In the genomic region with DNA sequence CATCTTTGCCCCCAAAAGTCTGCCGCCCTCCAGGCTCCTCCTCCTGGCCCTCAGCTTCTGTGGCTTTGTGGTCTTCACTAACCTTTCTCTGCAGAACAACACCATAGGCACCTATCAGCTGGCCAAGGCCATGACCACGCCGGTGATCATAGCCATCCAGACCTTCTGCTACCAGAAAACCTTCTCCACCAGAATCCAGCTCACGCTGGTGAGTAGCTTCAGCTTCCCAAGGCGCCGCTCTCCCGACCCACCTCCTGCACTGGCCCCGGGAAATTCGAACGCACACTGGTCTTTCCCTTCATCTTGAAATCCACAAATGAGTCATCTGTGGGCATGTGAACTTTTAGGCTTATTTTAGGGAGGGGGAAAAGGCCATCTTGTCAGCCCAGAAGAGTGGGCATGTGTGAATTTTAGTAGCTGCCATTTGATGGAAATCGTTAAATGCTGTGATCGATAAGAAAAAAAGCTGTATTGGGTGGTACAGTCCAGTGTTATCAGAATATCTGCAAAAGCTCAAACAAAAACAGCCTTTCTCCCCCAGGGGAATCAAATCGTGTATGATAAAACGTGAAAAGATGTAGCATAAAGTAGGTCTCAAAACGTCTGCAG, we compare ENCODE assay signal across 1 cellular context.
TF ChIP-seq lines count a peak whose summit lies in the region.

No MANE protein-coding gene starts in this region.

TF ChIP-seq in K562, 482 proteins besides CTCF, POLR2A, EP300 and RAD21 (continued from another document and continues in another):
- TF ChIP-seq, protein P1, sequence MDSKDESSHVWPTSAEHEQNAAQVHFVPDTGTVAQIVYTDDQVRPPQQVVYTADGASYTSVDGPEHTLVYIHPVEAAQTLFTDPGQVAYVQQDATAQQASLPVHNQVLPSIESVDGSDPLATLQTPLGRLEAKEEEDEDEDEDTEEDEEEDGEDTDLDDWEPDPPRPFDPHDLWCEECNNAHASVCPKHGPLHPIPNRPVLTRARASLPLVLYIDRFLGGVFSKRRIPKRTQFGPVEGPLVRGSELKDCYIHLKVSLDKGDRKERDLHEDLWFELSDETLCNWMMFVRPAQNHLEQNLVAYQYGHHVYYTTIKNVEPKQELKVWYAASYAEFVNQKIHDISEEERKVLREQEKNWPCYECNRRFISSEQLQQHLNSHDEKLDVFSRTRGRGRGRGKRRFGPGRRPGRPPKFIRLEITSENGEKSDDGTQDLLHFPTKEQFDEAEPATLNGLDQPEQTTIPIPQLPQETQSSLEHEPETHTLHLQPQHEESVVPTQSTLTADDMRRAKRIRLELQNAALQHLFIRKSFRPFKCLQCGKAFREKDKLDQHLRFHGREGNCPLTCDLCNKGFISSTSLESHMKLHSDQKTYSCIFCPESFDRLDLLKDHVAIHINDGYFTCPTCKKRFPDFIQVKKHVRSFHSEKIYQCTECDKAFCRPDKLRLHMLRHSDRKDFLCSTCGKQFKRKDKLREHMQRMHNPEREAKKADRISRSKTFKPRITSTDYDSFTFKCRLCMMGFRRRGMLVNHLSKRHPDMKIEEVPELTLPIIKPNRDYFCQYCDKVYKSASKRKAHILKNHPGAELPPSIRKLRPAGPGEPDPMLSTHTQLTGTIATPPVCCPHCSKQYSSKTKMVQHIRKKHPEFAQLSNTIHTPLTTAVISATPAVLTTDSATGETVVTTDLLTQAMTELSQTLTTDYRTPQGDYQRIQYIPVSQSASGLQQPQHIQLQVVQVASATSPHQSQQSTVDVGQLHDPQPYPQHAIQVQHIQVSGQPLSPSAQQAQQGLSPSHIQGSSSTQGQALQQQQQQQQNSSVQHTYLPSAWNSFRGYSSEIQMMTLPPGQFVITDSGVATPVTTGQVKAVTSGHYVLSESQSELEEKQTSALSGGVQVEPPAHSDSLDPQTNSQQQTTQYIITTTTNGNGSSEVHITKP (IDR thresholded peaks at IDR 0.05; ENCODE audit: partially characterized antibody) = peak; percentile 95
- TF ChIP-seq BHLHE40 (IDR thresholded peaks at IDR 0.05; ENCODE audit: low read length) = 0 out of 2 replicates have a peak, but pooled peaks have one; percentile 6
- 0 out of 2 replicates have a peak, but pooled peaks have one; percentile 6 for TF ChIP-seq HLTF (IDR thresholded peaks at IDR 0.05)
- TF ChIP-seq, protein P2, sequence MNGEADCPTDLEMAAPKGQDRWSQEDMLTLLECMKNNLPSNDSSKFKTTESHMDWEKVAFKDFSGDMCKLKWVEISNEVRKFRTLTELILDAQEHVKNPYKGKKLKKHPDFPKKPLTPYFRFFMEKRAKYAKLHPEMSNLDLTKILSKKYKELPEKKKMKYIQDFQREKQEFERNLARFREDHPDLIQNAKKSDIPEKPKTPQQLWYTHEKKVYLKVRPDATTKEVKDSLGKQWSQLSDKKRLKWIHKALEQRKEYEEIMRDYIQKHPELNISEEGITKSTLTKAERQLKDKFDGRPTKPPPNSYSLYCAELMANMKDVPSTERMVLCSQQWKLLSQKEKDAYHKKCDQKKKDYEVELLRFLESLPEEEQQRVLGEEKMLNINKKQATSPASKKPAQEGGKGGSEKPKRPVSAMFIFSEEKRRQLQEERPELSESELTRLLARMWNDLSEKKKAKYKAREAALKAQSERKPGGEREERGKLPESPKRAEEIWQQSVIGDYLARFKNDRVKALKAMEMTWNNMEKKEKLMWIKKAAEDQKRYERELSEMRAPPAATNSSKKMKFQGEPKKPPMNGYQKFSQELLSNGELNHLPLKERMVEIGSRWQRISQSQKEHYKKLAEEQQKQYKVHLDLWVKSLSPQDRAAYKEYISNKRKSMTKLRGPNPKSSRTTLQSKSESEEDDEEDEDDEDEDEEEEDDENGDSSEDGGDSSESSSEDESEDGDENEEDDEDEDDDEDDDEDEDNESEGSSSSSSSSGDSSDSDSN (IDR thresholded peaks at IDR 0.05; ENCODE audit: borderline replicate concordance in 1 of 2, low read depth in 2 of 2, low read length in 2 of 2) = peak in 1 of 2 experiments; percentile 51; a peak in 1 of 4 replicates
- peak; percentile 3 for TF ChIP-seq RBBP5 (IDR thresholded peaks at IDR 0.05; ENCODE audit: borderline replicate concordance, insufficient read depth, low read length, poor library complexity, severe bottlenecking)
- TF ChIP-seq, protein P3, sequence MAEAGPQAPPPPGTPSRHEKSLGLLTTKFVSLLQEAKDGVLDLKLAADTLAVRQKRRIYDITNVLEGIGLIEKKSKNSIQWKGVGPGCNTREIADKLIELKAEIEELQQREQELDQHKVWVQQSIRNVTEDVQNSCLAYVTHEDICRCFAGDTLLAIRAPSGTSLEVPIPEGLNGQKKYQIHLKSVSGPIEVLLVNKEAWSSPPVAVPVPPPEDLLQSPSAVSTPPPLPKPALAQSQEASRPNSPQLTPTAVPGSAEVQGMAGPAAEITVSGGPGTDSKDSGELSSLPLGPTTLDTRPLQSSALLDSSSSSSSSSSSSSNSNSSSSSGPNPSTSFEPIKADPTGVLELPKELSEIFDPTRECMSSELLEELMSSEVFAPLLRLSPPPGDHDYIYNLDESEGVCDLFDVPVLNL (CRISPR knock-in tag; IDR thresholded peaks at IDR 0.05; ENCODE audit: low read depth) = peak; percentile 97
- TF ChIP-seq, protein P4, sequence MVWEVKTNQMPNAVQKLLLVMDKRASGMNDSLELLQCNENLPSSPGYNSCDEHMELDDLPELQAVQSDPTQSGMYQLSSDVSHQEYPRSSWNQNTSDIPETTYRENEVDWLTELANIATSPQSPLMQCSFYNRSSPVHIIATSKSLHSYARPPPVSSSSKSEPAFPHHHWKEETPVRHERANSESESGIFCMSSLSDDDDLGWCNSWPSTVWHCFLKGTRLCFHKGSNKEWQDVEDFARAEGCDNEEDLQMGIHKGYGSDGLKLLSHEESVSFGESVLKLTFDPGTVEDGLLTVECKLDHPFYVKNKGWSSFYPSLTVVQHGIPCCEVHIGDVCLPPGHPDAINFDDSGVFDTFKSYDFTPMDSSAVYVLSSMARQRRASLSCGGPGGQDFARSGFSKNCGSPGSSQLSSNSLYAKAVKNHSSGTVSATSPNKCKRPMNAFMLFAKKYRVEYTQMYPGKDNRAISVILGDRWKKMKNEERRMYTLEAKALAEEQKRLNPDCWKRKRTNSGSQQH (CRISPR knock-in tag; IDR thresholded peaks at IDR 0.05) = no peak
- 0 out of 2 replicates have a peak, but pooled peaks have one; percentile 22 for TF ChIP-seq LEF1 (IDR thresholded peaks at IDR 0.05)
- TF ChIP-seq, protein P5, sequence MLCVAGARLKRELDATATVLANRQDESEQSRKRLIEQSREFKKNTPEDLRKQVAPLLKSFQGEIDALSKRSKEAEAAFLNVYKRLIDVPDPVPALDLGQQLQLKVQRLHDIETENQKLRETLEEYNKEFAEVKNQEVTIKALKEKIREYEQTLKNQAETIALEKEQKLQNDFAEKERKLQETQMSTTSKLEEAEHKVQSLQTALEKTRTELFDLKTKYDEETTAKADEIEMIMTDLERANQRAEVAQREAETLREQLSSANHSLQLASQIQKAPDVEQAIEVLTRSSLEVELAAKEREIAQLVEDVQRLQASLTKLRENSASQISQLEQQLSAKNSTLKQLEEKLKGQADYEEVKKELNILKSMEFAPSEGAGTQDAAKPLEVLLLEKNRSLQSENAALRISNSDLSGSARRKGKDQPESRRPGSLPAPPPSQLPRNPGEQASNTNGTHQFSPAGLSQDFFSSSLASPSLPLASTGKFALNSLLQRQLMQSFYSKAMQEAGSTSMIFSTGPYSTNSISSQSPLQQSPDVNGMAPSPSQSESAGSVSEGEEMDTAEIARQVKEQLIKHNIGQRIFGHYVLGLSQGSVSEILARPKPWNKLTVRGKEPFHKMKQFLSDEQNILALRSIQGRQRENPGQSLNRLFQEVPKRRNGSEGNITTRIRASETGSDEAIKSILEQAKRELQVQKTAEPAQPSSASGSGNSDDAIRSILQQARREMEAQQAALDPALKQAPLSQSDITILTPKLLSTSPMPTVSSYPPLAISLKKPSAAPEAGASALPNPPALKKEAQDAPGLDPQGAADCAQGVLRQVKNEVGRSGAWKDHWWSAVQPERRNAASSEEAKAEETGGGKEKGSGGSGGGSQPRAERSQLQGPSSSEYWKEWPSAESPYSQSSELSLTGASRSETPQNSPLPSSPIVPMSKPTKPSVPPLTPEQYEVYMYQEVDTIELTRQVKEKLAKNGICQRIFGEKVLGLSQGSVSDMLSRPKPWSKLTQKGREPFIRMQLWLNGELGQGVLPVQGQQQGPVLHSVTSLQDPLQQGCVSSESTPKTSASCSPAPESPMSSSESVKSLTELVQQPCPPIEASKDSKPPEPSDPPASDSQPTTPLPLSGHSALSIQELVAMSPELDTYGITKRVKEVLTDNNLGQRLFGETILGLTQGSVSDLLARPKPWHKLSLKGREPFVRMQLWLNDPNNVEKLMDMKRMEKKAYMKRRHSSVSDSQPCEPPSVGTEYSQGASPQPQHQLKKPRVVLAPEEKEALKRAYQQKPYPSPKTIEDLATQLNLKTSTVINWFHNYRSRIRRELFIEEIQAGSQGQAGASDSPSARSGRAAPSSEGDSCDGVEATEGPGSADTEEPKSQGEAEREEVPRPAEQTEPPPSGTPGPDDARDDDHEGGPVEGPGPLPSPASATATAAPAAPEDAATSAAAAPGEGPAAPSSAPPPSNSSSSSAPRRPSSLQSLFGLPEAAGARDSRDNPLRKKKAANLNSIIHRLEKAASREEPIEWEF (CRISPR knock-in tag; IDR thresholded peaks at IDR 0.05) = no peak
- TF ChIP-seq ELF1 (tag; IDR thresholded peaks at IDR 0.05) = no peak
- TF ChIP-seq, protein P6, sequence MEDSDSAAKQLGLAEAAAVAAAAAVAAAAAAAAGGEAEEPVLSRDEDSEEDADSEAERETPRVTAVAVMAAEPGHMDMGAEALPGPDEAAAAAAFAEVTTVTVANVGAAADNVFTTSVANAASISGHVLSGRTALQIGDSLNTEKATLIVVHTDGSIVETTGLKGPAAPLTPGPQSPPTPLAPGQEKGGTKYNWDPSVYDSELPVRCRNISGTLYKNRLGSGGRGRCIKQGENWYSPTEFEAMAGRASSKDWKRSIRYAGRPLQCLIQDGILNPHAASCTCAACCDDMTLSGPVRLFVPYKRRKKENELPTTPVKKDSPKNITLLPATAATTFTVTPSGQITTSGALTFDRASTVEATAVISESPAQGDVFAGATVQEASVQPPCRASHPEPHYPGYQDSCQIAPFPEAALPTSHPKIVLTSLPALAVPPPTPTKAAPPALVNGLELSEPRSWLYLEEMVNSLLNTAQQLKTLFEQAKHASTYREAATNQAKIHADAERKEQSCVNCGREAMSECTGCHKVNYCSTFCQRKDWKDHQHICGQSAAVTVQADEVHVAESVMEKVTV (CRISPR knock-in tag; IDR thresholded peaks at IDR 0.05) = 0 out of 2 replicates have a peak, but pooled peaks have one; percentile 15
- TF ChIP-seq, protein P7, sequence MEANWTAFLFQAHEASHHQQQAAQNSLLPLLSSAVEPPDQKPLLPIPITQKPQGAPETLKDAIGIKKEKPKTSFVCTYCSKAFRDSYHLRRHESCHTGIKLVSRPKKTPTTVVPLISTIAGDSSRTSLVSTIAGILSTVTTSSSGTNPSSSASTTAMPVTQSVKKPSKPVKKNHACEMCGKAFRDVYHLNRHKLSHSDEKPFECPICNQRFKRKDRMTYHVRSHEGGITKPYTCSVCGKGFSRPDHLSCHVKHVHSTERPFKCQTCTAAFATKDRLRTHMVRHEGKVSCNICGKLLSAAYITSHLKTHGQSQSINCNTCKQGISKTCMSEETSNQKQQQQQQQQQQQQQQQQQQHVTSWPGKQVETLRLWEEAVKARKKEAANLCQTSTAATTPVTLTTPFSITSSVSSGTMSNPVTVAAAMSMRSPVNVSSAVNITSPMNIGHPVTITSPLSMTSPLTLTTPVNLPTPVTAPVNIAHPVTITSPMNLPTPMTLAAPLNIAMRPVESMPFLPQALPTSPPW (CRISPR knock-in tag; IDR thresholded peaks at IDR 0.05) = peak; percentile 26; the same call in 1 of the 2 replicates
- TF ChIP-seq, protein P8, sequence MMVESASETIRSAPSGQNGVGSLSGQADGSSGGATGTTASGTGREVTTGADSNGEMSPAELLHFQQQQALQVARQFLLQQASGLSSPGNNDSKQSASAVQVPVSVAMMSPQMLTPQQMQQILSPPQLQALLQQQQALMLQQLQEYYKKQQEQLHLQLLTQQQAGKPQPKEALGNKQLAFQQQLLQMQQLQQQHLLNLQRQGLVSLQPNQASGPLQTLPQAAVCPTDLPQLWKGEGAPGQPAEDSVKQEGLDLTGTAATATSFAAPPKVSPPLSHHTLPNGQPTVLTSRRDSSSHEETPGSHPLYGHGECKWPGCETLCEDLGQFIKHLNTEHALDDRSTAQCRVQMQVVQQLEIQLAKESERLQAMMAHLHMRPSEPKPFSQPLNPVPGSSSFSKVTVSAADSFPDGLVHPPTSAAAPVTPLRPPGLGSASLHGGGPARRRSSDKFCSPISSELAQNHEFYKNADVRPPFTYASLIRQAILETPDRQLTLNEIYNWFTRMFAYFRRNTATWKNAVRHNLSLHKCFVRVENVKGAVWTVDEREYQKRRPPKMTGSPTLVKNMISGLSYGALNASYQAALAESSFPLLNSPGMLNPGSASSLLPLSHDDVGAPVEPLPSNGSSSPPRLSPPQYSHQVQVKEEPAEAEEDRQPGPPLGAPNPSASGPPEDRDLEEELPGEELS (CRISPR knock-in tag; IDR thresholded peaks at IDR 0.05; ENCODE audit: borderline replicate concordance) = no peak
- TF ChIP-seq SP1 (CRISPR knock-in tag; IDR thresholded peaks at IDR 0.05) = 0 out of 2 replicates have a peak, but pooled peaks have one; percentile 36
- no peak for TF ChIP-seq NFE2L1 (tag; IDR thresholded peaks at IDR 0.05; ENCODE audit: borderline replicate concordance, low read depth)
- no peak for TF ChIP-seq SIX5 (IDR thresholded peaks at IDR 0.05; ENCODE audit: borderline replicate concordance in 1 of 2, insufficient read depth in 1 of 2, low read depth in 1 of 2, low read length in 2 of 2)
- TF ChIP-seq EP400 (IDR thresholded peaks at IDR 0.05) = peak; percentile 9; the same call in 1 of the 2 replicates
- peak; percentile 72 for TF ChIP-seq SAP30 (IDR thresholded peaks at IDR 0.05; ENCODE audit: borderline replicate concordance, insufficient read depth, low read depth, low read length, poor library complexity, severe bottlenecking)
- TF ChIP-seq NEUROD1 (IDR thresholded peaks at IDR 0.05; ENCODE audit: borderline replicate concordance, low read depth, low read length, partially characterized antibody) = peak; percentile 26
- peak; percentile 26 to 32; a peak in 1 of 4 replicates for TF ChIP-seq SIN3A (IDR thresholded peaks at IDR 0.05; ENCODE audit: borderline replicate concordance in 2 of 2, control insufficient read depth in 1 of 2, low read depth in 2 of 2, low read length in 2 of 2)
- TF ChIP-seq, protein P9, sequence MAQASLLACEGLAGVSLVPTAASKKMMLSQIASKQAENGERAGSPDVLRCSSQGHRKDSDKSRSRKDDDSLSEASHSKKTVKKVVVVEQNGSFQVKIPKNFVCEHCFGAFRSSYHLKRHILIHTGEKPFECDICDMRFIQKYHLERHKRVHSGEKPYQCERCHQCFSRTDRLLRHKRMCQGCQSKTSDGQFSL (CRISPR knock-in tag; IDR thresholded peaks at IDR 0.05) = no peak
- TF ChIP-seq, protein P9 (tag; IDR thresholded peaks at IDR 0.05) = no peak
